In genomic region chr14:23008836-23009235, GRCh38 we compare ENCODE assay signal across 2 cellular contexts.
TF ChIP-seq lines count a peak whose summit lies in the region.

No MANE protein-coding gene starts in this region.

TF ChIP-seq in SK-N-SH, 30 proteins besides CTCF, POLR2A, EP300 and RAD21:
- TF ChIP-seq POLR2AphosphoS5 (IDR thresholded peaks at IDR 0.05; ENCODE audit: low read depth, low read length) (no peak), EZH2phosphoT487 (IDR thresholded peaks at IDR 0.05; ENCODE audit: borderline replicate concordance, low read depth) (no peak), JUND (IDR thresholded peaks at IDR 0.05) (no peak), RFX5 (IDR thresholded peaks at IDR 0.05; ENCODE audit: low read length) (no peak), RXRA (IDR thresholded peaks at IDR 0.05; ENCODE audit: borderline replicate concordance, low read depth) (no peak), NFIC (IDR thresholded peaks at IDR 0.05; ENCODE audit: borderline replicate concordance) (no peak), YY1 (IDR thresholded peaks at IDR 0.05; ENCODE audit: low read depth) (no peak), MXI1 (IDR thresholded peaks at IDR 0.05; ENCODE audit: low read depth, low read length) (no peak), SMC3 (IDR thresholded peaks at IDR 0.05; ENCODE audit: low read depth, low read length) (no peak), SIN3A (IDR thresholded peaks at IDR 0.05; ENCODE audit: borderline replicate concordance, low read depth, low read length) (no peak), CHD2 (IDR thresholded peaks at IDR 0.05; ENCODE audit: low read length, partially characterized antibody) (no peak), MEF2A (IDR thresholded peaks at IDR 0.05; ENCODE audit: borderline replicate concordance, low read depth) (no peak), TAF1 (IDR thresholded peaks at IDR 0.05; ENCODE audit: borderline replicate concordance, low read depth, low read length) (no peak), NRF1 (IDR thresholded peaks at IDR 0.05; ENCODE audit: low read depth, low read length) (no peak), FOSL2 (IDR thresholded peaks at IDR 0.05; ENCODE audit: borderline replicate concordance, low read depth) (no peak), PBX3 (IDR thresholded peaks at IDR 0.05) (no peak), FOXM1 (IDR thresholded peaks at IDR 0.05; ENCODE audit: low read depth) (no peak)
- TF ChIP-seq, protein P1, sequence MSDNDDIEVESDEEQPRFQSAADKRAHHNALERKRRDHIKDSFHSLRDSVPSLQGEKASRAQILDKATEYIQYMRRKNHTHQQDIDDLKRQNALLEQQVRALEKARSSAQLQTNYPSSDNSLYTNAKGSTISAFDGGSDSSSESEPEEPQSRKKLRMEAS (IDR thresholded peaks at IDR 0.05; ENCODE audit: low read depth) = no peak
- TF ChIP-seq, protein P2, sequence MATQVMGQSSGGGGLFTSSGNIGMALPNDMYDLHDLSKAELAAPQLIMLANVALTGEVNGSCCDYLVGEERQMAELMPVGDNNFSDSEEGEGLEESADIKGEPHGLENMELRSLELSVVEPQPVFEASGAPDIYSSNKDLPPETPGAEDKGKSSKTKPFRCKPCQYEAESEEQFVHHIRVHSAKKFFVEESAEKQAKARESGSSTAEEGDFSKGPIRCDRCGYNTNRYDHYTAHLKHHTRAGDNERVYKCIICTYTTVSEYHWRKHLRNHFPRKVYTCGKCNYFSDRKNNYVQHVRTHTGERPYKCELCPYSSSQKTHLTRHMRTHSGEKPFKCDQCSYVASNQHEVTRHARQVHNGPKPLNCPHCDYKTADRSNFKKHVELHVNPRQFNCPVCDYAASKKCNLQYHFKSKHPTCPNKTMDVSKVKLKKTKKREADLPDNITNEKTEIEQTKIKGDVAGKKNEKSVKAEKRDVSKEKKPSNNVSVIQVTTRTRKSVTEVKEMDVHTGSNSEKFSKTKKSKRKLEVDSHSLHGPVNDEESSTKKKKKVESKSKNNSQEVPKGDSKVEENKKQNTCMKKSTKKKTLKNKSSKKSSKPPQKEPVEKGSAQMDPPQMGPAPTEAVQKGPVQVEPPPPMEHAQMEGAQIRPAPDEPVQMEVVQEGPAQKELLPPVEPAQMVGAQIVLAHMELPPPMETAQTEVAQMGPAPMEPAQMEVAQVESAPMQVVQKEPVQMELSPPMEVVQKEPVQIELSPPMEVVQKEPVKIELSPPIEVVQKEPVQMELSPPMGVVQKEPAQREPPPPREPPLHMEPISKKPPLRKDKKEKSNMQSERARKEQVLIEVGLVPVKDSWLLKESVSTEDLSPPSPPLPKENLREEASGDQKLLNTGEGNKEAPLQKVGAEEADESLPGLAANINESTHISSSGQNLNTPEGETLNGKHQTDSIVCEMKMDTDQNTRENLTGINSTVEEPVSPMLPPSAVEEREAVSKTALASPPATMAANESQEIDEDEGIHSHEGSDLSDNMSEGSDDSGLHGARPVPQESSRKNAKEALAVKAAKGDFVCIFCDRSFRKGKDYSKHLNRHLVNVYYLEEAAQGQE (IDR thresholded peaks at IDR 0.05; ENCODE audit: low read depth, low read length) = no peak
- TF ChIP-seq, protein P3, sequence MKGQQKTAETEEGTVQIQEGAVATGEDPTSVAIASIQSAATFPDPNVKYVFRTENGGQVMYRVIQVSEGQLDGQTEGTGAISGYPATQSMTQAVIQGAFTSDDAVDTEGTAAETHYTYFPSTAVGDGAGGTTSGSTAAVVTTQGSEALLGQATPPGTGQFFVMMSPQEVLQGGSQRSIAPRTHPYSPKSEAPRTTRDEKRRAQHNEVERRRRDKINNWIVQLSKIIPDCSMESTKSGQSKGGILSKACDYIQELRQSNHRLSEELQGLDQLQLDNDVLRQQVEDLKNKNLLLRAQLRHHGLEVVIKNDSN (IDR thresholded peaks at IDR 0.05; ENCODE audit: borderline replicate concordance, low read depth) = no peak

TF ChIP-seq in SK-N-SH treated with all-trans-retinoic acid at 6 μM for 48 hours, 23 proteins besides CTCF, POLR2A, EP300 and RAD21:
- TF ChIP-seq ISL1 (CRISPR knock-in tag; IDR thresholded peaks at IDR 0.05) (no peak), GLIS3 (CRISPR knock-in tag; IDR thresholded peaks at IDR 0.05) (no peak), ZNF70 (CRISPR knock-in tag; IDR thresholded peaks at IDR 0.05) (no peak), ESRRG (CRISPR knock-in tag; IDR thresholded peaks at IDR 0.05) (no peak), PPARA (CRISPR knock-in tag; IDR thresholded peaks at IDR 0.05; ENCODE audit: borderline replicate concordance) (no peak), OSR1 (CRISPR knock-in tag; IDR thresholded peaks at IDR 0.05) (no peak), CSDC2 (CRISPR knock-in tag; IDR thresholded peaks at IDR 0.05) (no peak)
- TF ChIP-seq, protein P4, sequence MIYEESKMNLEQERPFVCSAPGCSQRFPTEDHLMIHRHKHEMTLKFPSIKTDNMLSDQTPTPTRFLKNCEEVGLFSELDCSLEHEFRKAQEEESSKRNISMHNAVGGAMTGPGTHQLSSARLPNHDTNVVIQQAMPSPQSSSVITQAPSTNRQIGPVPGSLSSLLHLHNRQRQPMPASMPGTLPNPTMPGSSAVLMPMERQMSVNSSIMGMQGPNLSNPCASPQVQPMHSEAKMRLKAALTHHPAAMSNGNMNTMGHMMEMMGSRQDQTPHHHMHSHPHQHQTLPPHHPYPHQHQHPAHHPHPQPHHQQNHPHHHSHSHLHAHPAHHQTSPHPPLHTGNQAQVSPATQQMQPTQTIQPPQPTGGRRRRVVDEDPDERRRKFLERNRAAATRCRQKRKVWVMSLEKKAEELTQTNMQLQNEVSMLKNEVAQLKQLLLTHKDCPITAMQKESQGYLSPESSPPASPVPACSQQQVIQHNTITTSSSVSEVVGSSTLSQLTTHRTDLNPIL (CRISPR knock-in tag; IDR thresholded peaks at IDR 0.05; ENCODE audit: low read depth) = no peak
TF ChIP-seq in SK-N-SH treated with all-trans-retinoic acid at 6 μM for 48 hours: peak in this region for 0.
